In the genomic region with DNA sequence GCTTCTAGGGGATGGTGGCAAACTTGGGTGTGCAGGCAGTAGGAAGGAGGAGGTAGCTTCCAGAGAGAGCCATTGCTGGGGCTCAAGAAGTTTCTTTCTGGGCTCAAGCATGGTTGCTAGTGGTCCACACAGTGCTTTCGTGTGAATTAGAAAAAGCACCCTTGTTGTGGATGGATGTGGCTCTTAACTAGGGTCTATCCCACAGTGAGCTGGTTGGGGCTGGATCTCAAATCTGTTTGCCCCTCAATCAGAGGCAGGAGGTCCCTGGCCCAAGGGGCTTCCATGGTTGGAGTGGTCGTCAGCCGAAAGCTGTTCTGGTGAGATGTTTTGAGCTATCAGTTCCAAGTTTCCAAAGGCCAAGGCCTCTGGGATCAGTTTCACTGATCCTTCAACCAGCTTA, we compare ENCODE assay signal across 28 cellular contexts. TPM values are rescaled to one million over a fixed set of nuclear protein-coding genes. Genes with fewer than 3 reads are reported as not detected.
A peak's percentile ranks its signal among the peaks of the same experiment; 100 is the strongest.
DNase-seq lines count a peak whose midpoint lies in the region; ATAC-seq and TF ChIP-seq lines count a peak whose summit lies in the region.
"Had no signal": no experiment of that assay in that cellular context is flagged by ENCODE, and none has a peak within 500 bp of the region (broad histone marks: within the 10 kb centered on the region; RNA-seq: fewer than 3 reads in every experiment).

No MANE protein-coding gene starts in this region.

- H3K27ac ChIP-seq in 22Rv1 = peak overlapping the region; percentile 82
- H3K27ac ChIP-seq in IMR-90 (ENCODE audit: insufficient read depth, low read length) = no peak overlapping the region
- peak overlapping the region; percentile 41 for H3K27ac ChIP-seq in cingulate gyrus (ENCODE audit: low read depth, low read length)
- H3K27ac ChIP-seq in gastrocnemius medialis = peak overlapping the region; percentile 94 to 99 (median 96)
- H3K27ac ChIP-seq in brain microvascular endothelial cell = no peak overlapping the region
- H3K27ac ChIP-seq: A549; BLaER1 treated with 17β-estradiol and CSF1 and Interleukin-3, amounts not matched to agents 10 nM and 100 nM had no signal

- no peak overlapping the region for H3K4me3 ChIP-seq in IMR-90 (ENCODE audit: insufficient read depth, low read depth, low read length)
- no peak overlapping the region for H3K4me3 ChIP-seq in gastrocnemius medialis
- H3K4me3 ChIP-seq in brain microvascular endothelial cell (ENCODE audit: low read depth, low read length) = no peak overlapping the region
- H3K4me3 ChIP-seq: A549; BLaER1 treated with 17β-estradiol and CSF1 and Interleukin-3, amounts not matched to agents 10 nM and 100 nM had no signal

- H3K9me3 ChIP-seq in IMR-90 (ENCODE audit: control insufficient read depth, insufficient read depth, low read length) = no peaks in the 10 kb centered on the region
- H3K9me3 ChIP-seq in gastrocnemius medialis = no peaks in the 10 kb centered on the region
- H3K9me3 ChIP-seq: A549 had no signal

- CTCF ChIA-PET in IMR-90 (lab: Yijun Ruan, JAX) = no interaction called here

- no peak overlapping the region for H3K4ac ChIP-seq in IMR-90 (ENCODE audit: low read depth, low read length)

- no peaks in the 10 kb centered on the region for H3K79me1 ChIP-seq in IMR-90 (ENCODE audit: low read depth in 1 of 2, low read length in 2 of 2)

- no peak overlapping the region for H2BK5ac ChIP-seq in IMR-90 (ENCODE audit: low read depth, low read length, poor library complexity, severe bottlenecking)

- peak overlapping the region; percentile 32 for H2AFZ ChIP-seq in IMR-90 (replicated peaks; ENCODE audit: low read length, poor library complexity)

- H3K4me1 ChIP-seq in IMR-90 (ENCODE audit: control insufficient read depth, insufficient read depth, low read length) = no peaks in the 10 kb centered on the region
- H3K4me1 ChIP-seq in gastrocnemius medialis = peaks cover 94 to 98% of the 10 kb centered on the region in 2 donors
- H3K4me1 ChIP-seq: A549 had no signal

- no peak overlapping the region for H2AK5ac ChIP-seq in IMR-90 (ENCODE audit: low read depth, low read length)

- in situ Hi-C loops in IMR-90 (cut with MboI; ENCODE audit: low sequenced_read_pairs) = no loop called here
- in situ Hi-C loops in gastrocnemius medialis (cut with MboI; ENCODE audit: low sequenced_read_pairs in 4 of 4) = no loop called here
- in situ Hi-C loops in brain microvascular endothelial cell (cut with HindIII; ENCODE audit: low pct_ligation_motif_present, low sequenced_read_pairs) = no loop called here

- no peak overlapping the region for H2BK15ac ChIP-seq in IMR-90 (ENCODE audit: low read depth, low read length)

- H3K23ac ChIP-seq in IMR-90 (ENCODE audit: low read depth, low read length) = no peak overlapping the region

- no peaks in the 10 kb centered on the region for H3K36me3 ChIP-seq in IMR-90 (ENCODE audit: control insufficient read depth, insufficient read depth, low read length)
- no peaks in the 10 kb centered on the region for H3K36me3 ChIP-seq in gastrocnemius medialis
- no peaks in the 10 kb centered on the region for H3K36me3 ChIP-seq in brain microvascular endothelial cell (replicated peaks)
- H3K36me3 ChIP-seq: BLaER1 treated with 17β-estradiol and CSF1 and Interleukin-3, amounts not matched to agents 10 nM and 100 nM had no signal

- no peak overlapping the region for H2AK9ac ChIP-seq in IMR-90 (replicated peaks; ENCODE audit: low read depth, low read length, poor library complexity)

- POLR2A ChIA-PET in IMR-90 (lab: Charles Lee; ENCODE audit: unreplicated experiment) = no interaction called here

- no peak overlapping the region for H2BK120ac ChIP-seq in IMR-90 (ENCODE audit: low read depth, low read length)

- dilution Hi-C loops in IMR-90 (cut with HindIII; ENCODE audit: low sequenced_read_pairs, unreplicated experiment) = no loop called here

- H3K4me2 ChIP-seq in IMR-90 (ENCODE audit: low read depth, low read length) = no peak overlapping the region
- H3K4me2 ChIP-seq: A549; BLaER1 treated with 17β-estradiol and CSF1 and Interleukin-3, amounts not matched to agents 10 nM and 100 nM had no signal

- H3K56ac ChIP-seq in IMR-90 (ENCODE audit: extremely low read depth, insufficient read depth, low read length) = no peak overlapping the region

- TF ChIP-seq CTCF in 22Rv1 (IDR thresholded peaks at IDR 0.05) (no peak), IMR-90 (conservative IDR thresholded peaks at IDR 0.05; ENCODE audit: low read depth, low read length) (no peak), gastrocnemius medialis (IDR thresholded peaks at IDR 0.05 in 4 of 5, conservative IDR thresholded peaks at IDR 0.05 in 1 of 5) (no peak), brain microvascular endothelial cell (IDR thresholded peaks at IDR 0.05; ENCODE audit: low read depth, low read length, missing control alignments) (no peak)

- ATAC-seq in IMR-90 (ENCODE audit: low read depth) (no peak), gastrocnemius medialis (no peak)
- ATAC-seq: A549, HepG2, Panc1 had no signal

- no peak overlapping the region for H4K91ac ChIP-seq in IMR-90 (ENCODE audit: insufficient read depth, low read depth, low read length)

- no peak overlapping the region for H3K14ac ChIP-seq in IMR-90 (replicated peaks; ENCODE audit: low read depth, low read length)

- TF ChIP-seq POLR2A in IMR-90 (IDR thresholded peaks at IDR 0.05; ENCODE audit: low read depth, low read length) (no peak), gastrocnemius medialis (IDR thresholded peaks at IDR 0.05) (no peak)

- DNase-seq in IMR-90 (no peak), gastrocnemius medialis (peak in 1 of 2 donors; percentile 13), NK-92 (lab: John Stamatoyannopoulos, UW; ENCODE audit: unreplicated experiment) (no peak), brain microvascular endothelial cell (no peak), HuH-7 (ENCODE audit: low spot score) (no peak)
- DNase-seq: AML-193; CD4-positive, alpha-beta memory T cell; DMS 273 treated with DMSO at 0.1 percent for 48 hours; DMS79; EL; GF-D8; KBM-7; MM.1S; NCI-H1694; NCI-H2029 treated with DMSO at 0.1 percent for 48 hours; NCI-H2227 treated with DMSO at 0.1 percent for 48 hours; NCI-H526 treated with DMSO at 0.1 percent for 48 hours; SHP77 treated with DMSO at 0.1 percent for 48 hours had no signal

- H3K18ac ChIP-seq in IMR-90 (ENCODE audit: low read depth, low read length) = no peak overlapping the region

- no peak overlapping the region for H4K8ac ChIP-seq in IMR-90 (ENCODE audit: low read depth in 2 of 2, low read length in 2 of 2)

- H4K20me1 ChIP-seq in IMR-90 (ENCODE audit: insufficient read depth, low read length) = no peaks in the 10 kb centered on the region

- H3K9ac ChIP-seq in IMR-90 (ENCODE audit: low read depth, low read length) = no peak overlapping the region
- H3K9ac ChIP-seq: BLaER1 treated with 17β-estradiol and CSF1 and Interleukin-3, amounts not matched to agents 10 nM and 100 nM had no signal

- H4K5ac ChIP-seq in IMR-90 (ENCODE audit: low read depth, low read length) = no peak overlapping the region

- intact Hi-C loops in IMR-90 (cut with micrococcal nuclease) = no loop called here
- intact Hi-C loops in gastrocnemius medialis (cut with DNase I; ENCODE audit: low total_unique reads) = no loop called here

- H3K27me3 ChIP-seq in IMR-90 (ENCODE audit: control insufficient read depth, insufficient read depth, low read length) (peaks cover 6% of the 10 kb centered on the region; the same call in 1 of the 2 replicates), gastrocnemius medialis (no peaks in the 10 kb centered on the region), brain microvascular endothelial cell (replicated peaks) (peaks cover 2% of the 10 kb centered on the region)

- WGBS in IMR-90 (ENCODE audit: extremely low coverage in 2 of 2, insufficient read length in 1 of 2), 2 experiments = 77% methylated on average over 3 of the region's 3 CpGs; no CpG with 5 or more reads in 1 of the 2 experiments

- H3K9me1 ChIP-seq in IMR-90 (ENCODE audit: insufficient read depth, low read length) = no peaks in the 10 kb centered on the region

- no peak for TF ChIP-seq RAD21 in IMR-90 (IDR thresholded peaks at IDR 0.05; ENCODE audit: low read length)

- no TSS peak for BruUV-seq in IMR-90 (replicated peaks; lab: Mats Ljungman, UMichigan)

- no peak overlapping the region for H2BK20ac ChIP-seq in IMR-90 (ENCODE audit: low read depth, low read length)

TF ChIP-seq in IMR-90, 13 proteins besides CTCF, POLR2A, EP300 and RAD21:
- TF ChIP-seq RCOR1 (IDR thresholded peaks at IDR 0.05; ENCODE audit: insufficient replicate concordance, low read length) = no peak
- no peak for TF ChIP-seq NFE2L2 (IDR thresholded peaks at IDR 0.05; ENCODE audit: low read depth, low read length)
- no peak for TF ChIP-seq CHD1 (IDR thresholded peaks at IDR 0.05; ENCODE audit: low read depth, low read length)
- no peak for TF ChIP-seq FOS (IDR thresholded peaks at IDR 0.05; ENCODE audit: low read depth, low read length)
- no peak for TF ChIP-seq MXI1 (IDR thresholded peaks at IDR 0.05; ENCODE audit: borderline replicate concordance, low read depth, low read length)
- TF ChIP-seq, protein P1, sequence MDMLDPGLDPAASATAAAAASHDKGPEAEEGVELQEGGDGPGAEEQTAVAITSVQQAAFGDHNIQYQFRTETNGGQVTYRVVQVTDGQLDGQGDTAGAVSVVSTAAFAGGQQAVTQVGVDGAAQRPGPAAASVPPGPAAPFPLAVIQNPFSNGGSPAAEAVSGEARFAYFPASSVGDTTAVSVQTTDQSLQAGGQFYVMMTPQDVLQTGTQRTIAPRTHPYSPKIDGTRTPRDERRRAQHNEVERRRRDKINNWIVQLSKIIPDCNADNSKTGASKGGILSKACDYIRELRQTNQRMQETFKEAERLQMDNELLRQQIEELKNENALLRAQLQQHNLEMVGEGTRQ (IDR thresholded peaks at IDR 0.05; ENCODE audit: low read depth, low read length) = no peak
- no peak for TF ChIP-seq CEBPB (IDR thresholded peaks at IDR 0.05; ENCODE audit: low read depth, low read length)
- TF ChIP-seq MAFK (IDR thresholded peaks at IDR 0.05; ENCODE audit: low read depth, low read length) = no peak
- TF ChIP-seq SMC3 (IDR thresholded peaks at IDR 0.05; ENCODE audit: low read depth, low read length) = no peak
- no peak for TF ChIP-seq BHLHE40 (IDR thresholded peaks at IDR 0.05; ENCODE audit: low read depth, low read length)

RNA-seq across cellular contexts. Expression of a gene that starts 35.0 kb away (rescaled TPM):
- total RNA-seq in IMR-90 (2012; rRNA removed) (not detected in 2 replicates), gastrocnemius medialis (100 to 1,000 TPM; 156 to 250 (median 196) TPM)
- not detected in 2 replicates for polyA plus RNA-seq in IMR-90 (2012; rRNA removed)
- polyA plus RNA-seq in IMR-90 (2012; cell fraction: cytosol; rRNA removed) = not detected in 2 replicates
- not detected in 2 replicates for polyA plus RNA-seq in IMR-90 (2012; cell fraction: nucleus; rRNA removed; ENCODE audit: low replicate concordance)
- total RNA-seq: H4, HepG2, HT-29, NCI-H460, OCI-LY7 had no signal
- polyA plus RNA-seq: A549, HepG2 had no signal

Comparison
In these comparisons a context has a peak if more than half of its experiments do, and no peak if none do; other contexts are left out.
1. H3K27ac ChIP-seq: peak in 22Rv1 (single experiment), cingulate gyrus (single experiment) and gastrocnemius medialis (4 of 4); none in IMR-90 (single experiment) and brain microvascular endothelial cell (single experiment).
2. RNA of a gene that starts 35.0 kb away (total RNA-seq): 156 to 250 TPM in gastrocnemius medialis; not detected in IMR-90; every median in the first group is over 100 times any median in the second.